Comparison of ENCODE assay signal across 10 cellular contexts in genomic region chr19:15324791-15325519, GRCh38. TPM values are rescaled to one million over a fixed set of nuclear protein-coding genes. Genes with fewer than 3 reads are reported as not detected.
DNase-seq lines count a peak whose midpoint lies in the region; ATAC-seq and TF ChIP-seq lines count a peak whose summit lies in the region.
"Had no signal": no experiment of that assay in that cellular context is flagged by ENCODE, and none has a peak within 500 bp of the region (broad histone marks: within the 10 kb centered on the region; RNA-seq: fewer than 3 reads in every experiment).

No MANE protein-coding gene starts in this region.

- no peak overlapping the region for H3K23ac ChIP-seq in trophoblast cell (ENCODE audit: low read length)

- H3K4me3 Mint-ChIP-seq in CD8-positive, alpha-beta memory T cell: peak overlapping the region; percentile 51 to 89 (median 79)

- POLR2A ChIA-PET in CD8-positive, alpha-beta memory T cell (lab: Charles Lee): no interaction called here
- POLR2A ChIA-PET in Panc1 (lab: Charles Lee): interaction anchor here (0.6 kb wide), 1 partner anchor 658 kb away, joined by 3 read pairs; no protein-coding TSS in a partner anchor

- CTCF ChIA-PET in CD8-positive, alpha-beta memory T cell (lab: Charles Lee): interaction anchor here (0.6 to 1.4 kb wide), 2 partner anchors 42 to 233 kb away, joined by 3 read pairs; no protein-coding TSS in a partner anchor
- CTCF ChIA-PET in Panc1 (lab: Charles Lee): interaction anchor here (0.5 kb wide), 1 partner anchor 59 kb away, joined by 9 read pairs; no protein-coding TSS in a partner anchor

- no peak overlapping the region for H2AK5ac ChIP-seq in trophoblast cell (ENCODE audit: low read length)

- H4K8ac ChIP-seq in trophoblast cell (ENCODE audit: low read depth, low read length): no peak overlapping the region

- no peak for TF ChIP-seq POLR2A in esophagus squamous epithelium (IDR thresholded peaks at IDR 0.05)

- H3K4ac ChIP-seq in trophoblast cell (ENCODE audit: low read depth, low read length): peak overlapping the region; percentile 97

- H2BK120ac ChIP-seq in trophoblast cell (ENCODE audit: insufficient read depth, low read length, poor library complexity): no peak overlapping the region

- no peaks in the 10 kb centered on the region for H3K79me1 ChIP-seq in trophoblast cell (ENCODE audit: low read length)

- no peaks in the 10 kb centered on the region for H3K27me3 ChIP-seq in CD8-positive, alpha-beta memory T cell (ENCODE audit: insufficient read depth, low read length, poor library complexity, severe bottlenecking)
- H3K27me3 ChIP-seq in Panc1 (ENCODE audit: control insufficient read depth, insufficient read depth, low read length) (no peaks in the 10 kb centered on the region), esophagus squamous epithelium (no peaks in the 10 kb centered on the region), trophoblast cell (ENCODE audit: insufficient read depth, low read length) (no peaks in the 10 kb centered on the region)

- no peak overlapping the region for H2BK12ac ChIP-seq in trophoblast cell (ENCODE audit: low read length)

- H3K9me3 ChIP-seq in CD8-positive, alpha-beta memory T cell (ENCODE audit: low read length): no peaks in the 10 kb centered on the region
- H3K9me3 ChIP-seq in Panc1 (ENCODE audit: control insufficient read depth, insufficient read depth, low read depth, low read length) (no peaks in the 10 kb centered on the region), esophagus squamous epithelium (no peaks in the 10 kb centered on the region), trophoblast cell (ENCODE audit: insufficient read depth, low read depth, low read length) (no peaks in the 10 kb centered on the region)

- H2BK5ac ChIP-seq in trophoblast cell (ENCODE audit: low read depth, low read length, poor library complexity): no peak overlapping the region

- peak overlapping the region; percentile 11 to 91 (median 65) for H3K27ac Mint-ChIP-seq in CD8-positive, alpha-beta memory T cell

- no peak overlapping the region for H3K27ac ChIP-seq in CD8-positive, alpha-beta memory T cell (ENCODE audit: low read depth, low read length)
- H3K27ac ChIP-seq in Panc1 (ENCODE audit: low read length) (no peak overlapping the region), esophagus squamous epithelium (peak overlapping the region; percentile 70 to 87 (median 79)), trophoblast cell (ENCODE audit: low read depth, low read length) (peak overlapping the region; percentile 16)

- no peak overlapping the region for H4K91ac ChIP-seq in trophoblast cell (ENCODE audit: low read depth, low read length)

- H3K9me3 Mint-ChIP-seq in CD8-positive, alpha-beta memory T cell: no peaks in the 10 kb centered on the region

- H3K36me3 Mint-ChIP-seq in CD8-positive, alpha-beta memory T cell: peaks cover 0 to 14% (median 6%) of the 10 kb centered on the region in 3 donors

- WGBS in esophagus squamous epithelium, 2 donors: 40 to 58% methylated on average over 4 of the region's 6 CpGs
- no CpG with 5 or more reads among the region's 6 CpGs for WGBS in trophoblast cell (ENCODE audit: extremely low coverage, insufficient coverage, insufficient read length)

- no peak overlapping the region for H3K18ac ChIP-seq in trophoblast cell (ENCODE audit: low read length)

- H2AFZ ChIP-seq in trophoblast cell (ENCODE audit: insufficient read depth, low read length, poor library complexity): no peak overlapping the region

- H3K4me1 Mint-ChIP-seq in CD8-positive, alpha-beta memory T cell: peaks cover 83 to 94% (median 93%) of the 10 kb centered on the region in 3 donors

- H3K4me3 ChIP-seq in CD8-positive, alpha-beta memory T cell (ENCODE audit: low read length): peak overlapping the region; percentile 27
- H3K4me3 ChIP-seq in Panc1 (ENCODE audit: low read depth in 2 of 2, low read length in 2 of 2) (no peak overlapping the region), esophagus squamous epithelium (peak overlapping the region in 1 of 4 donors; percentile 21), trophoblast cell (ENCODE audit: low read depth, low read length) (no peak overlapping the region)

- intact Hi-C loops in Panc1 (cut with micrococcal nuclease; ENCODE audit: unreplicated experiment): no loop called here
- intact Hi-C loops in esophagus squamous epithelium (cut with DNase I): loop anchor here (10.0 kb wide), 1 partner anchor 50 kb away; no protein-coding TSS in a partner anchor

- in situ Hi-C loops in Panc1 (cut with HindIII; ENCODE audit: low pct_unique_long_range_greater_than_20kb, low sequenced_read_pairs): no loop called here

- 0 out of 2 replicates have a peak, but pooled peaks have one; percentile 29 for ATAC-seq in Panc1
- no peak for ATAC-seq in HG03175 (IDR thresholded peaks at IDR 0.05; ENCODE audit: unreplicated experiment)

- H4K12ac ChIP-seq in trophoblast cell (ENCODE audit: low read depth, low read length): no peak overlapping the region

- H3K9ac ChIP-seq in trophoblast cell (ENCODE audit: low read length): no peak overlapping the region

- H3K4me2 ChIP-seq in trophoblast cell (ENCODE audit: low read length): peak overlapping the region; percentile 12

- DNase-seq in CD8-positive, alpha-beta memory T cell: no peak
- DNase-seq in Panc1 (ENCODE audit: low read depth, low spot score) (no peak), esophagus squamous epithelium (lab: John Stamatoyannopoulos, UW) (no peak), trophoblast cell (no peak), NCI-H2227 (lab: John Stamatoyannopoulos, UW; ENCODE audit: unreplicated experiment) (no peak), NCI-H446 treated with DMSO at 0.1 percent for 48 hours (lab: John Stamatoyannopoulos, UW) (no peak)
- no peak for DNase-seq in effector CD8-positive, alpha-beta T cell (lab: John Stamatoyannopoulos, UW)
- DNase-seq: NCI-H1930; stimulated activated CD4-positive, alpha-beta T cell treated with anti-CD3 and anti-CD28 coated beads, Interleukin-15, amount 100 ng/mL, for 24 hours had no signal

- no peak for TF ChIP-seq CTCF in Panc1 (IDR thresholded peaks at IDR 0.05)
- no peak for TF ChIP-seq CTCF in esophagus squamous epithelium (IDR thresholded peaks at IDR 0.05)

- peaks cover 0 to 2% of the 10 kb centered on the region in 2 donors for H3K27me3 Mint-ChIP-seq in CD8-positive, alpha-beta memory T cell

- no TSS peak for BruUV-seq in Panc1 (replicated peaks; lab: Mats Ljungman, UMichigan)

- H3K36me3 ChIP-seq in CD8-positive, alpha-beta memory T cell (ENCODE audit: insufficient read depth, low read length): no peaks in the 10 kb centered on the region
- H3K36me3 ChIP-seq in Panc1 (ENCODE audit: control insufficient read depth, insufficient read depth, low read length): no peaks in the 10 kb centered on the region
- H3K36me3 ChIP-seq in esophagus squamous epithelium: no peaks in the 10 kb centered on the region
- no peaks in the 10 kb centered on the region for H3K36me3 ChIP-seq in trophoblast cell (ENCODE audit: control insufficient read depth in 1 of 2, insufficient read depth in 2 of 2, low read length in 2 of 2)

- peaks cover 89% of the 10 kb centered on the region for H3K4me1 ChIP-seq in CD8-positive, alpha-beta memory T cell (ENCODE audit: insufficient read depth, low read length)
- H3K4me1 ChIP-seq in Panc1 (ENCODE audit: control insufficient read depth, insufficient read depth, low read length) (peaks cover 52% of the 10 kb centered on the region), esophagus squamous epithelium (peaks cover 57 to 99% (median 87%) of the 10 kb centered on the region in 3 donors), trophoblast cell (ENCODE audit: control insufficient read depth in 1 of 2, insufficient read depth in 2 of 2, low read length in 2 of 2) (peaks cover 17 to 24% of the 10 kb centered on the region in 2 experiments)

- no peak overlapping the region for H3K14ac ChIP-seq in trophoblast cell (ENCODE audit: low read length)

- peaks cover 55% of the 10 kb centered on the region for H3K79me2 ChIP-seq in trophoblast cell (ENCODE audit: control insufficient read depth, insufficient read depth, low read length, poor library complexity)

RNA-seq across cellular contexts. Expression of gene BRD4, which starts 7.4 kb away (rescaled TPM):
- total RNA-seq in CD8-positive, alpha-beta memory T cell: 100 to 1,000 TPM; 101 to 109 TPM
- polyA plus RNA-seq in CD8-positive, alpha-beta memory T cell: 35.3 TPM
- total RNA-seq in Panc1 (2021; ENCODE audit: unreplicated experiment): 102 TPM
- 75.9 TPM for polyA plus RNA-seq in Panc1 (2012; ENCODE audit: insufficient read length)
- 10 to 100 TPM in 3 of 4 donors, 1 to 10 TPM in 1; 7.7 to 38.2 (median 31.3) TPM for total RNA-seq in esophagus squamous epithelium
- 188 and 191 TPM in 2 replicates for polyA plus RNA-seq in trophoblast cell (2013)

RNA-seq across cellular contexts. Expression of gene AKAP8, which starts 54.6 kb away (rescaled TPM):
- 10 to 100 TPM; 48.6 to 59.8 TPM for total RNA-seq in CD8-positive, alpha-beta memory T cell
- 22.3 TPM for polyA plus RNA-seq in CD8-positive, alpha-beta memory T cell
- total RNA-seq in Panc1 (2021; ENCODE audit: unreplicated experiment): 50.8 TPM
- polyA plus RNA-seq in Panc1 (2012; ENCODE audit: insufficient read length): 38.6 TPM
- total RNA-seq in esophagus squamous epithelium: 10 to 100 TPM; 17.4 to 32.4 (median 21.7) TPM
- polyA plus RNA-seq in trophoblast cell (2013): 40.6 and 42.9 TPM in 2 replicates

Comparison
In these comparisons a context has a peak if more than half of its experiments do, and no peak if none do; other contexts are left out.
1. H3K27ac ChIP-seq: peak in esophagus squamous epithelium (4 of 4) and trophoblast cell (single experiment); none in CD8-positive, alpha-beta memory T cell (single experiment) and Panc1 (single experiment).